In the genomic region with DNA sequence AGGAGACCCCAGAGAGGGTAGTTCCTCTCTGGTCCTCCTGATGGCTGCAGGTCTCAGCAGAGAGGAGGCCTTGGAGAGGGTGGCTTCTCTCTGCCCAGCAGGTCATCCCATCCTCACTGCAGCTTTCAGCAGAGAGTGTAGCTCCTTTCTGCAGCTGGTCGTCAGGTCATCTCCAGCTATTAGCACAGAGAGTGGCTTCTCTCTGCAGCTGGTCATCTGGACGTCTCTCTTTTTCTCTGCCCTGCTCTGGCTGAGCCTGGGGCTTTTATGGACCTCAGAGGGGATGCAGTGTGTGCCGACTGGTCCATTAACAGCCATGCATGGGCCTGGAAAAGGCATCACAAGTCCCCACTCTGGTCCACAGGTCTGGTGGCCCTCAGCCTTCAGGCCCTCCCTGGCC, we compare ENCODE assay signal across 19 cellular contexts. TPM values are rescaled to one million over a fixed set of nuclear protein-coding genes. Genes with fewer than 3 reads are reported as not detected.
"Had no signal": no experiment of that assay in that cellular context is flagged by ENCODE, and none has a peak within 500 bp of the region (broad histone marks: within the 10 kb centered on the region; RNA-seq: fewer than 3 reads in every experiment).

No MANE protein-coding gene starts in this region.

- H3K4me3 ChIP-seq: cardiac muscle cell, esophagus muscularis mucosa, smooth muscle cell, stomach, upper lobe of left lung had no signal

- H3K9me3 ChIP-seq: esophagus muscularis mucosa, upper lobe of left lung had no signal

- DNase-seq: activated CD4-positive, alpha-beta T cell treated with anti-CD3 and anti-CD28 coated beads, Interleukin-2, amount 50 U/mL, for 4 hours; activated gamma-delta T cell treated with Interleukin-2 at 50 U/mL for 16 hours; activated naive CD8-positive, alpha-beta T cell treated with anti-CD3 and anti-CD28 coated beads for 36 hours; activated T-cell treated with anti-CD3 and anti-CD28 coated beads, Interleukin-2, amount 50 U/mL, for 72 hours; amniotic stem cell; stimulated activated CD4-positive, alpha-beta T cell treated with anti-CD3 and anti-CD28 coated beads, Interleukin-4, amount 100 ng/mL, for 24 hours; stomach; WERI-Rb-1 had no signal

- ATAC-seq: sciatic nerve had no signal

- H3K27ac ChIP-seq: cardiac muscle cell, esophagus muscularis mucosa, stomach, upper lobe of left lung, WERI-Rb-1 had no signal

- H3K4me1 ChIP-seq: stomach had no signal

- H3K27me3 ChIP-seq: cardiac muscle cell had no signal

- H3K36me3 ChIP-seq: cardiac muscle cell, esophagus muscularis mucosa, stomach, upper lobe of left lung, WERI-Rb-1 had no signal

- FAIRE-seq: islet of Langerhans had no signal

RNA-seq across cellular contexts. Expression of a gene that starts 20.3 kb away (rescaled TPM):
- total RNA-seq: stomach had no signal

RNA-seq across cellular contexts. Expression of a gene that starts 39.9 kb away (rescaled TPM):
- total RNA-seq: cardiac muscle cell, lung microvascular endothelial cell, neural crest cell, pulmonary artery endothelial cell, sciatic nerve, stomach, temporal lobe had no signal
- polyA plus RNA-seq: cardiac muscle cell, smooth muscle cell had no signal

RNA-seq across cellular contexts. Expression of a gene that starts 49.0 kb away (rescaled TPM):
- total RNA-seq: lung microvascular endothelial cell, osteocyte, smooth muscle cell had no signal
- polyA plus RNA-seq: smooth muscle cell had no signal
